In the genomic region with DNA sequence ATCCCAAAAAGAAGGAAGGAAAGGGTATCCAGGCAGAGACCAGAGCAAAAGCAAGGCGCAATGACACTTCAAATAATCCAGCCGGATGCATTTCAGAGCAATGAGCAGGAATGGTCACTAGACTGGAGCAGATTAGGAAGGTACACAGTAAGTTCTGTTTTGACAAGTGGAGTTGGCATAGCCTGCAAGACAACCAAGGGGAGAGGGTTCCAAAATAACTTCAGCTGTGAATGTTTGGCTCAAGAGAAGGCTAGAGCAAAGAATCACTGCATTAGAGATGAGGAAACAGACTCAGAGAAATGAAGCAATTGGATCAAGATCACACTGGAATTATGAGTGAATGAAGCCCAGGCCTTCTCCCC, we compare ENCODE assay signal across 12 cellular contexts.
A peak's percentile ranks its signal among the peaks of the same experiment; 100 is the strongest.
DNase-seq lines count a peak whose midpoint lies in the region; ATAC-seq and TF ChIP-seq lines count a peak whose summit lies in the region.
"Had no signal": no experiment of that assay in that cellular context is flagged by ENCODE, and none has a peak within 500 bp of the region (broad histone marks: within the 10 kb centered on the region; RNA-seq: fewer than 3 reads in every experiment).

No MANE protein-coding gene starts in this region.

- H3K27ac ChIP-seq in ascending aorta (peak overlapping the region; percentile 61 to 72), coronary artery (peak overlapping the region; percentile 63 to 76), tibial artery (peak overlapping the region; percentile 61 to 63)

- peak; percentile 91 for ATAC-seq in left ventricle myocardium superior
- no peak for ATAC-seq in GM21447 (IDR thresholded peaks at IDR 0.05; ENCODE audit: unreplicated experiment)
- ATAC-seq in HG03095 (IDR thresholded peaks at IDR 0.05; ENCODE audit: unreplicated experiment) = no peak
- ATAC-seq: GM23338 had no signal

- H3K4me1 ChIP-seq in ascending aorta = no peaks in the 10 kb centered on the region
- peaks cover 0 to 31% (median 0%) of the 10 kb centered on the region in 4 donors for H3K4me1 ChIP-seq in tibial artery

- intact Hi-C loops in ascending aorta (cut with DNase I) (no loop called here), left ventricle myocardium superior (cut with micrococcal nuclease) (no loop called here), tibial artery (cut with DNase I; ENCODE audit: low total_unique reads) (no loop called here)

- H3K36me3 ChIP-seq in ascending aorta = no peaks in the 10 kb centered on the region
- H3K36me3 ChIP-seq in tibial artery = no peaks in the 10 kb centered on the region

- H3K9me3 ChIP-seq in ascending aorta (no peaks in the 10 kb centered on the region), tibial artery (no peaks in the 10 kb centered on the region)
- H3K9me3 ChIP-seq: Caco-2 had no signal

- no peak for TF ChIP-seq CTCF in ascending aorta (IDR thresholded peaks at IDR 0.05)
- no peak for TF ChIP-seq CTCF in coronary artery (IDR thresholded peaks at IDR 0.05)
- no peak for TF ChIP-seq CTCF in tibial artery (IDR thresholded peaks at IDR 0.05)

- DNase-seq in ascending aorta (ENCODE audit: low spot score in 2 of 2) (no peak), coronary artery (ENCODE audit: low spot score) (no peak), left ventricle myocardium superior (no peak), tibial artery (no peak), AG08396 (ENCODE audit: low spot score) (no peak)
- DNase-seq: Caco-2; CD8-positive, alpha-beta memory T cell; GF-D8; H7 had no signal

- H3K4me3 ChIP-seq in ascending aorta (no peak overlapping the region), coronary artery (no peak overlapping the region), tibial artery (no peak overlapping the region)
- H3K4me3 ChIP-seq: GM23338 had no signal

- H3K27me3 ChIP-seq in ascending aorta (no peaks in the 10 kb centered on the region), tibial artery (no peaks in the 10 kb centered on the region)
